ENCODE assay signal across 27 cellular contexts in the genomic region with DNA sequence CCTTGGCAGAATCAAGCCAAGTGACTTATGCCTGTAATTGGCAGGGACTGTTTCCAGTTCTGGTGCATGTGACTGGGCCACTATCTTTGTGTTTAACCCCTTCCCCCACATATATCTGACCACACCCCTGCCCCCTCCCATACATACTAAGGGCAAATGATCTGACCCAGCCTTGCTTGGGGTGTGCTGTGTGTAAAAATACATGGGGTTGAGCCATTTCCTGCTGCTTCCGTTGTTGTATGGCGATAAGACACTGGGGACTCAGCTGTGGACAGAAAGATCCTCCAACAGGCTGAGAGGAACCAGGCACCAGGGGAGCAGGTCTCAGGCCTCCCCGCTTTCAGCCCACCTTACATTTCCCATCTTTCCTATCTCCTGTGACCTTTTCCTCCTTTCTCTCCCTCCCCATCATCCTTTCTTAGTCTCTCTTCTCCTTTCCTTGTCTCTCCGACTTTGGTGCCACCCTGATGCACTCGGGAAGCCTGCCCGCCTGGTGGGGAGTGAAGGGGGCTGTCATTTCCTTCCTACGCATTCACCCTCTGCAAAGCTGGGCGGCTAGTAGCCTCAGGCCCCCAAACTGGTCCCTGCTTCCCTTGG. TPM values are rescaled to one million over a fixed set of nuclear protein-coding genes. Genes with fewer than 3 reads are reported as not detected.
DNase-seq lines count a peak whose midpoint lies in the region; ATAC-seq, FAIRE-seq and TF ChIP-seq lines count a peak whose summit lies in the region.
"Had no signal": no experiment of that assay in that cellular context is flagged by ENCODE, and none has a peak within 500 bp of the region (broad histone marks: within the 10 kb centered on the region; RNA-seq: fewer than 3 reads in every experiment).

No MANE protein-coding gene starts in this region.

- peak overlapping the region; percentile 59; the same call in 1 of the 2 replicates for H2AK5ac ChIP-seq in IMR-90 (ENCODE audit: low read depth, low read length)
- H2AK5ac ChIP-seq in H1 (ENCODE audit: low read depth, low read length): no peak overlapping the region

- H3K4me1 ChIP-seq in IMR-90 (ENCODE audit: control insufficient read depth, insufficient read depth, low read length): peaks cover 20% of the 10 kb centered on the region
- H3K4me1 ChIP-seq in H1 (replicated peaks in 1 of 4; ENCODE audit: control insufficient read depth in 3 of 4, insufficient read depth in 4 of 4, low read length in 3 of 4): peaks cover 0 to 7% (median 4%) of the 10 kb centered on the region in 4 experiments; a peak in 4 of 7 replicates
- H3K4me1 ChIP-seq in gastroesophageal sphincter: peaks cover 0 to 30% (median 2%) of the 10 kb centered on the region in 3 donors

- POLR2A ChIA-PET in IMR-90 (lab: Charles Lee; ENCODE audit: unreplicated experiment) (no interaction called here), RWPE1 (lab: Yijun Ruan, JAX; ENCODE audit: low non-redundant PET) (no interaction called here), H1 (lab: Charles Lee; ENCODE audit: partially characterized antibody) (interaction anchor here (1.5 kb wide), 1 partner anchor 11 kb away, joined by 3 read pairs; no protein-coding TSS in a partner anchor)

- no peak overlapping the region for H3K4me2 ChIP-seq in IMR-90 (ENCODE audit: low read depth, low read length)
- no peak overlapping the region for H3K4me2 ChIP-seq in H1 (ENCODE audit: insufficient read depth in 1 of 2, low read depth in 2 of 2, low read length in 2 of 2)
- H3K4me2 ChIP-seq: GM23338, PC-9 had no signal

- H4K20me1 ChIP-seq in IMR-90 (ENCODE audit: insufficient read depth, low read length) (no peaks in the 10 kb centered on the region), H1 (replicated peaks in 1 of 2; ENCODE audit: control insufficient read depth in 1 of 2, insufficient read depth in 2 of 2, low read length in 2 of 2) (peaks cover 0 to 2% of the 10 kb centered on the region in 2 experiments)

- DNase-seq in IMR-90: no peak
- no peak for DNase-seq in RWPE1 (ENCODE audit: low spot score)
- no peak for DNase-seq in H1 (ENCODE audit: low read depth in 1 of 2, low spot score in 2 of 2)
- DNase-seq in stimulated activated naive B cell treated with anti-CD40 and anti-IgM and Interleukin-4, amounts not matched to agents 10 μg/mL and 1 μg/mL and 100 μg/mL, for 72 hours: no peak
- DNase-seq in H54 (ENCODE audit: insufficient read length, low spot score): no peak
- DNase-seq in NCI-H146 treated with DMSO at 0.1 percent for 48 hours (lab: John Stamatoyannopoulos, UW; ENCODE audit: unreplicated experiment): no peak
- DNase-seq: activated CD4-positive, CD25-positive, alpha-beta regulatory T cell; activated CD8-positive, alpha-beta T cell treated with anti-CD3 and anti-CD28 coated beads for 36 hours; activated naive CD4-positive, alpha-beta T cell treated with anti-CD3 and anti-CD28 coated beads, Interleukin-2, amount 10 ng/mL, durations not matched to agents 7 days and 5 days; activated T-cell treated with anti-CD3 and anti-CD28 coated beads, Interleukin-2, amount 50 U/mL, for 1 hour; anterior cingulate cortex; CD8-positive, alpha-beta T cell; central memory CD4-positive, alpha-beta T cell; DMS53; esophagus squamous epithelium; kidney glomerular epithelial cell; mesendoderm; NCI-H1436; NCI-H524 treated with DMSO at 0.1 percent for 48 hours; PC-9; thyroid gland had no signal

- H3K9ac ChIP-seq in IMR-90 (ENCODE audit: low read depth, low read length): no peak overlapping the region
- no peak overlapping the region for H3K9ac ChIP-seq in H1 (replicated peaks in 1 of 4; ENCODE audit: extremely low read depth in 1 of 4, low read depth in 3 of 4, low read length in 3 of 4)

- H2BK12ac ChIP-seq in H1 (ENCODE audit: low read depth, low read length): no peak overlapping the region

- peaks cover 0 to 10% of the 10 kb centered on the region in 2 experiments; a peak in 1 of 4 replicates for H3K79me1 ChIP-seq in IMR-90 (ENCODE audit: low read depth in 1 of 2, low read length in 2 of 2)
- no peaks in the 10 kb centered on the region; the same call in 1 of the 2 replicates for H3K79me1 ChIP-seq in H1 (ENCODE audit: low read depth, low read length)

- H3K18ac ChIP-seq in IMR-90 (ENCODE audit: low read depth, low read length) (no peak overlapping the region), H1 (ENCODE audit: extremely low read depth, low read length) (no peak overlapping the region)

- H3K9me3 ChIP-seq in IMR-90 (ENCODE audit: control insufficient read depth, insufficient read depth, low read length) (no peaks in the 10 kb centered on the region), H1 (ENCODE audit: insufficient read depth in 2 of 2, low read depth in 1 of 2, low read length in 1 of 2) (no peaks in the 10 kb centered on the region), gastroesophageal sphincter (no peaks in the 10 kb centered on the region)
- H3K9me3 ChIP-seq: esophagus squamous epithelium, thyroid gland had no signal

- H4K8ac ChIP-seq in IMR-90 (ENCODE audit: low read depth in 2 of 2, low read length in 2 of 2) (no peak overlapping the region), H1 (ENCODE audit: extremely low read depth, insufficient read depth, low read length) (no peak overlapping the region)

- H3K27ac Mint-ChIP-seq in stimulated activated naive B cell treated with anti-CD40 and anti-IgM and Interleukin-4, amounts not matched to agents 10 μg/mL and 1 μg/mL and 100 μg/mL, for 72 hours: peak overlapping the region; percentile 10
- H3K27ac Mint-ChIP-seq: activated CD8-positive, alpha-beta T cell treated with anti-CD3 and anti-CD28 coated beads for 36 hours; CD8-positive, alpha-beta T cell; natural killer cell treated with Interleukin-12 subunit alpha and Interleukin-12 subunit beta and Interleukin-15 and Interleukin-18, amount 100 ng/mL, for 72 hours; progenitor cell of endocrine pancreas; stimulated activated memory B cell treated with anti-CD40 and anti-IgM and Interleukin-4, amounts not matched to agents 10 μg/mL and 1 μg/mL and 100 μg/mL, for 72 hours had no signal

- intact Hi-C loops in IMR-90 (cut with micrococcal nuclease): no loop called here

- FAIRE-seq in H1 (lab: Jason Lieb, UNC): no peak
- FAIRE-seq in H54 (lab: Jason Lieb, UNC): no peak
- FAIRE-seq: GM12892 had no signal

- H4K91ac ChIP-seq in IMR-90 (ENCODE audit: insufficient read depth, low read depth, low read length) (no peak overlapping the region), H1 (replicated peaks; ENCODE audit: insufficient read length, low read length) (no peak overlapping the region)

- peak overlapping the region; percentile 67 for H2AK9ac ChIP-seq in IMR-90 (replicated peaks; ENCODE audit: low read depth, low read length, poor library complexity)

- in situ Hi-C loops in IMR-90 (cut with MboI; ENCODE audit: low sequenced_read_pairs): loop anchor here (25.0 kb wide), 1 partner anchor 455 kb away; no protein-coding TSS in a partner anchor

- no peak overlapping the region for H3K27ac ChIP-seq in IMR-90 (ENCODE audit: insufficient read depth, low read length)
- peak overlapping the region; percentile 74 for H3K27ac ChIP-seq in RWPE1
- no peak overlapping the region for H3K27ac ChIP-seq in H1 (ENCODE audit: low read depth, low read length)
- no peak overlapping the region for H3K27ac ChIP-seq in gastroesophageal sphincter
- H3K27ac ChIP-seq: esophagus squamous epithelium, PC-9, thyroid gland had no signal

- no peak for TF ChIP-seq RAD21 in IMR-90 (IDR thresholded peaks at IDR 0.05; ENCODE audit: low read length)
- TF ChIP-seq RAD21 in H1 (IDR thresholded peaks at IDR 0.05 in 1 of 2, conservative IDR thresholded peaks at IDR 0.05 in 1 of 2; ENCODE audit: low read depth in 2 of 2, low read length in 2 of 2): no peak

- dilution Hi-C loops in IMR-90 (cut with HindIII; ENCODE audit: low sequenced_read_pairs, unreplicated experiment): no loop called here

- TF ChIP-seq CTCF in IMR-90 (conservative IDR thresholded peaks at IDR 0.05; ENCODE audit: low read depth, low read length) (no peak), RWPE1 (conservative IDR thresholded peaks at IDR 0.05; ENCODE audit: low read depth) (no peak), H1 (IDR thresholded peaks at IDR 0.05; ENCODE audit: control extremely low read depth in 1 of 3, insufficient read depth in 1 of 3, low read depth in 1 of 3, low read length in 3 of 3) (no peak), gastroesophageal sphincter (IDR thresholded peaks at IDR 0.05) (no peak)

- no peak overlapping the region for H3K4ac ChIP-seq in IMR-90 (ENCODE audit: low read depth, low read length)
- H3K4ac ChIP-seq in H1 (replicated peaks; ENCODE audit: insufficient read length, low read depth, low read length): no peak overlapping the region

- peaks cover 4 to 11% of the 10 kb centered on the region in 2 donors for H3K36me3 Mint-ChIP-seq in stimulated activated naive B cell treated with anti-CD40 and anti-IgM and Interleukin-4, amounts not matched to agents 10 μg/mL and 1 μg/mL and 100 μg/mL, for 72 hours
- H3K36me3 Mint-ChIP-seq: activated naive CD4-positive, alpha-beta T cell treated with anti-CD3 and anti-CD28 coated beads, Interleukin-2, amount 10 ng/mL, durations not matched to agents 7 days and 5 days; natural killer cell treated with Interleukin-12 subunit alpha and Interleukin-12 subunit beta and Interleukin-15 and Interleukin-18, amount 100 ng/mL, for 72 hours had no signal

- H3K4me1 Mint-ChIP-seq in stimulated activated naive B cell treated with anti-CD40 and anti-IgM and Interleukin-4, amounts not matched to agents 10 μg/mL and 1 μg/mL and 100 μg/mL, for 72 hours: peaks cover 11% of the 10 kb centered on the region in 2 donors
- H3K4me1 Mint-ChIP-seq: stimulated activated memory B cell treated with anti-CD40 and anti-IgM and Interleukin-4, amounts not matched to agents 10 μg/mL and 1 μg/mL and 100 μg/mL, for 72 hours had no signal

- ATAC-seq in IMR-90 (ENCODE audit: low read depth) (no peak), gastroesophageal sphincter (no peak)
- no peak for ATAC-seq in stimulated activated naive B cell treated with anti-CD40 and anti-IgM and Interleukin-4, amounts not matched to agents 10 μg/mL and 1 μg/mL and 100 μg/mL, for 72 hours (replicated peaks)
- ATAC-seq: activated CD8-positive, alpha-beta T cell treated with anti-CD3 and anti-CD28 coated beads for 36 hours; CD8-positive, alpha-beta T cell; GM23338; natural killer cell treated with Interleukin-12 subunit alpha and Interleukin-12 subunit beta and Interleukin-15 and Interleukin-18, amount 100 ng/mL, for 72 hours; stimulated activated memory B cell treated with anti-CD40 and anti-IgM and Interleukin-4, amounts not matched to agents 10 μg/mL and 1 μg/mL and 100 μg/mL, for 72 hours had no signal

- CTCF ChIA-PET in IMR-90 (lab: Yijun Ruan, JAX) (no interaction called here), RWPE1 (lab: Yijun Ruan, JAX) (interaction anchor here (0.6 to 1.7 kb wide), 2 partner anchors 13 to 53 kb away, joined by 3 to 5 read pairs; a partner anchor contains a TSS), H1 (lab: Charles Lee; ENCODE audit: partially characterized antibody) (interaction anchor here (0.7 to 42.6 kb wide), 3 partner anchors 24 to 126 kb away, joined by 3 to 2424 read pairs (median 1035); a partner anchor contains a TSS)

- H2BK20ac ChIP-seq in IMR-90 (ENCODE audit: low read depth, low read length) (no peak overlapping the region), H1 (ENCODE audit: low read length) (no peak overlapping the region)

- 100% methylated on average over 1 of the region's 8 CpGs; no CpG with 5 or more reads in 1 of the 2 experiments for WGBS in IMR-90 (ENCODE audit: extremely low coverage in 2 of 2, insufficient read length in 1 of 2), 2 experiments
- 91% methylated on average over 8 of the region's 8 CpGs; no CpG with 5 or more reads in 1 of the 2 experiments for WGBS in H1 (ENCODE audit: extremely low coverage in 1 of 2, insufficient coverage in 1 of 2, insufficient read length in 1 of 2, insufficient replicate concordance in 2 of 2, low coverage in 1 of 2, low lambda C conversion rate in 2 of 2, missing lambda C conversion rate in 1 of 2), 2 experiments
- 75 to 98% methylated on average over 3 to 5 of the region's 8 CpGs for WGBS in gastroesophageal sphincter (ENCODE audit: low coverage in 1 of 2), 2 donors

- H3K9me3 Mint-ChIP-seq in stimulated activated naive B cell treated with anti-CD40 and anti-IgM and Interleukin-4, amounts not matched to agents 10 μg/mL and 1 μg/mL and 100 μg/mL, for 72 hours: no peaks in the 10 kb centered on the region
- H3K9me3 Mint-ChIP-seq: activated CD8-positive, alpha-beta T cell treated with anti-CD3 and anti-CD28 coated beads for 36 hours; activated naive CD4-positive, alpha-beta T cell treated with anti-CD3 and anti-CD28 coated beads, Interleukin-2, amount 10 ng/mL, durations not matched to agents 7 days and 5 days; CD8-positive, alpha-beta T cell; GM23338; natural killer cell treated with Interleukin-12 subunit alpha and Interleukin-12 subunit beta and Interleukin-15 and Interleukin-18, amount 100 ng/mL, for 72 hours; stimulated activated memory B cell treated with anti-CD40 and anti-IgM and Interleukin-4, amounts not matched to agents 10 μg/mL and 1 μg/mL and 100 μg/mL, for 72 hours had no signal

- H3K56ac ChIP-seq in IMR-90 (ENCODE audit: extremely low read depth, insufficient read depth, low read length) (no peak overlapping the region), H1 (replicated peaks; ENCODE audit: insufficient read length, low read depth, low read length) (no peak overlapping the region)

- H3K14ac ChIP-seq in IMR-90 (replicated peaks; ENCODE audit: low read depth, low read length) (no peak overlapping the region; the same call in 1 of the 2 replicates), H1 (ENCODE audit: insufficient read length) (no peak overlapping the region)

- no peak overlapping the region for H3K4me3 Mint-ChIP-seq in stimulated activated naive B cell treated with anti-CD40 and anti-IgM and Interleukin-4, amounts not matched to agents 10 μg/mL and 1 μg/mL and 100 μg/mL, for 72 hours
- H3K4me3 Mint-ChIP-seq: activated CD8-positive, alpha-beta T cell treated with anti-CD3 and anti-CD28 coated beads for 36 hours; activated naive CD4-positive, alpha-beta T cell treated with anti-CD3 and anti-CD28 coated beads, Interleukin-2, amount 10 ng/mL, durations not matched to agents 7 days and 5 days; CD8-positive, alpha-beta T cell; GM23338; natural killer cell treated with Interleukin-12 subunit alpha and Interleukin-12 subunit beta and Interleukin-15 and Interleukin-18, amount 100 ng/mL, for 72 hours; stimulated activated memory B cell treated with anti-CD40 and anti-IgM and Interleukin-4, amounts not matched to agents 10 μg/mL and 1 μg/mL and 100 μg/mL, for 72 hours had no signal

- H3K36me3 ChIP-seq in IMR-90 (ENCODE audit: control insufficient read depth, insufficient read depth, low read length): peaks cover 2% of the 10 kb centered on the region; the same call in 1 of the 2 replicates
- H3K36me3 ChIP-seq in H1 (ENCODE audit: control insufficient read depth in 2 of 4, insufficient read depth in 4 of 4, low read length in 3 of 4): peaks cover 0 to 7% (median 0%) of the 10 kb centered on the region in 4 experiments; a peak in 1 of 8 replicates
- H3K36me3 ChIP-seq in gastroesophageal sphincter: peaks cover 0 to 19% of the 10 kb centered on the region in 2 donors
- H3K36me3 ChIP-seq: esophagus squamous epithelium, thyroid gland had no signal

- H3K9me1 ChIP-seq in IMR-90 (ENCODE audit: insufficient read depth, low read length): peaks cover 19% of the 10 kb centered on the region

- BruUV-seq in IMR-90 (replicated peaks; lab: Mats Ljungman, UMichigan): no TSS peak

- H2BK5ac ChIP-seq in IMR-90 (ENCODE audit: low read depth, low read length, poor library complexity, severe bottlenecking) (no peak overlapping the region), H1 (ENCODE audit: low read depth, low read length) (peak overlapping the region; percentile 35; the same call in 1 of the 2 replicates)

- peaks cover 5 to 17% of the 10 kb centered on the region in 2 donors for H3K27me3 Mint-ChIP-seq in stimulated activated naive B cell treated with anti-CD40 and anti-IgM and Interleukin-4, amounts not matched to agents 10 μg/mL and 1 μg/mL and 100 μg/mL, for 72 hours
- H3K27me3 Mint-ChIP-seq: activated CD8-positive, alpha-beta T cell treated with anti-CD3 and anti-CD28 coated beads for 36 hours; natural killer cell treated with Interleukin-12 subunit alpha and Interleukin-12 subunit beta and Interleukin-15 and Interleukin-18, amount 100 ng/mL, for 72 hours; progenitor cell of endocrine pancreas had no signal

- no peak overlapping the region for H2BK120ac ChIP-seq in IMR-90 (ENCODE audit: low read depth, low read length)
- no peak overlapping the region for H2BK120ac ChIP-seq in H1 (replicated peaks; ENCODE audit: low read depth, low read length)

- H3K27me3 ChIP-seq in IMR-90 (ENCODE audit: control insufficient read depth, insufficient read depth, low read length) (no peaks in the 10 kb centered on the region), H1 (replicated peaks in 1 of 4; ENCODE audit: control insufficient read depth in 3 of 4, extremely low read depth in 1 of 4, insufficient read depth in 3 of 4, low read length in 3 of 4) (no peaks in the 10 kb centered on the region), gastroesophageal sphincter (no peaks in the 10 kb centered on the region)
- H3K27me3 ChIP-seq: esophagus squamous epithelium, thyroid gland had no signal

- TF ChIP-seq EP300 in H1 (IDR thresholded peaks at IDR 0.05; ENCODE audit: borderline replicate concordance in 1 of 2, low read depth in 2 of 2, low read length in 2 of 2) (no peak), gastroesophageal sphincter (IDR thresholded peaks at IDR 0.05) (no peak)

- TF ChIP-seq POLR2A in IMR-90 (IDR thresholded peaks at IDR 0.05; ENCODE audit: low read depth, low read length) (no peak), H1 (IDR thresholded peaks at IDR 0.05; ENCODE audit: control extremely low read depth in 1 of 2, low read depth in 2 of 2, low read length in 2 of 2) (no peak), gastroesophageal sphincter (IDR thresholded peaks at IDR 0.05) (no peak), H54 (IDR thresholded peaks at IDR 0.05; ENCODE audit: low read depth, low read length) (no peak)

- H3K23me2 ChIP-seq in H1 (ENCODE audit: low read depth, low read length): no peaks in the 10 kb centered on the region

- no peak overlapping the region for H3K23ac ChIP-seq in IMR-90 (ENCODE audit: low read depth, low read length)
- H3K23ac ChIP-seq in H1 (ENCODE audit: insufficient read length): no peak overlapping the region

- H3K4me3 ChIP-seq in IMR-90 (ENCODE audit: insufficient read depth, low read depth, low read length) (no peak overlapping the region), H1 (ENCODE audit: extremely low read depth in 1 of 4, insufficient read depth in 2 of 4, low read depth in 3 of 4, low read length in 4 of 4) (no peak overlapping the region), gastroesophageal sphincter (no peak overlapping the region)
- H3K4me3 ChIP-seq: esophagus squamous epithelium, GM23338, PC-9, thyroid gland had no signal

- H3K79me2 ChIP-seq in H1 (ENCODE audit: control insufficient read depth in 1 of 2, insufficient read depth in 2 of 2, low read length in 2 of 2): no peaks in the 10 kb centered on the region

- H2AFZ ChIP-seq in IMR-90 (replicated peaks; ENCODE audit: low read length, poor library complexity): peak overlapping the region; percentile 37
- H2AFZ ChIP-seq in H1 (ENCODE audit: low read length): no peak overlapping the region
- H2AFZ ChIP-seq: GM23338, PC-9 had no signal

- H4K5ac ChIP-seq in IMR-90 (ENCODE audit: low read depth, low read length) (no peak overlapping the region), H1 (ENCODE audit: insufficient read length, low read depth, low read length) (no peak overlapping the region)

- H2BK15ac ChIP-seq in IMR-90 (ENCODE audit: low read depth, low read length) (no peak overlapping the region; the same call in 2 of the 3 replicates), H1 (ENCODE audit: low read length) (peak overlapping the region; percentile 92; the same call in 1 of the 2 replicates)

RNA-seq across cellular contexts. Expression of a gene that starts 39.7 kb away (rescaled TPM):
- total RNA-seq in IMR-90 (2012; rRNA removed): 2.0 and 2.2 TPM in 2 replicates
- 4.2 and 4.6 TPM in 2 replicates for polyA plus RNA-seq in IMR-90 (2012; rRNA removed)
- polyA plus RNA-seq in IMR-90 (2012; cell fraction: cytosol; rRNA removed): 4.5 and 5.0 TPM in 2 replicates
- 4.4 and 7.7 TPM in 2 replicates for polyA plus RNA-seq in IMR-90 (2012; cell fraction: nucleus; rRNA removed; ENCODE audit: low replicate concordance)
- total RNA-seq in H1 (2021; fragmentation: NEBNext Ultra II Directional; extraction: Animal tissue kit (Norgen Biotek cat#: 25700)): 6.7 and 7.2 TPM in 2 replicates
- 6.8 and 9.7 TPM in 2 replicates for polyA plus RNA-seq in H1 (2011; rRNA removed)
- 6.6 TPM for polyA plus RNA-seq in H1 (2011; cell fraction: cytosol; rRNA removed)
- polyA plus RNA-seq in H1 (2011; cell fraction: nucleus; rRNA removed): 9.2 TPM
- 5.5 to 7.3 TPM (median 6.5 TPM) in 4 replicates for polyA plus RNA-seq in H1 (2012, experiment 1 of 2)
- polyA plus RNA-seq in H1 (2012, experiment 2 of 2): 5.1 TPM
- 4.1 TPM for polyA plus RNA-seq in H1 (2013, experiment 1 of 2)
- 3.9 TPM for polyA plus RNA-seq in H1 (2013, experiment 2 of 2)
- polyA minus RNA-seq in H1 (2011; rRNA and poly(A)+ RNA removed): 7.0 and 7.5 TPM in 2 replicates
- polyA minus RNA-seq in H1 (2011; cell fraction: cytosol; rRNA and poly(A)+ RNA removed): 8.9 TPM
- polyA minus RNA-seq in H1 (2011; cell fraction: nucleus; rRNA and poly(A)+ RNA removed): 6.3 TPM
- 1 to 10 TPM; 3.1 to 8.9 (median 5.5) TPM for total RNA-seq in gastroesophageal sphincter

RNA-seq across cellular contexts. Expression of a gene that starts 54.1 kb away (rescaled TPM):
- total RNA-seq in IMR-90 (2012; rRNA removed) (7.2 and 8.1 TPM in 2 replicates), gastroesophageal sphincter (1 to 10 TPM in 1 of 4 donors, under 1 TPM in 3; 0.67 to 1.1 (median 0.83) TPM)
- polyA plus RNA-seq in IMR-90 (2012; rRNA removed) (17.6 and 18.7 TPM in 2 replicates), H1 (2011; rRNA removed) (9.4 and 14.5 TPM in 2 replicates)
- 12.3 and 18.8 TPM in 2 replicates for polyA plus RNA-seq in IMR-90 (2012; cell fraction: cytosol; rRNA removed)
- 22.8 and 32.1 TPM in 2 replicates for polyA plus RNA-seq in IMR-90 (2012; cell fraction: nucleus; rRNA removed; ENCODE audit: low replicate concordance)
- 12.7 and 12.9 TPM in 2 replicates for total RNA-seq in H1 (2021; fragmentation: NEBNext Ultra II Directional; extraction: Animal tissue kit (Norgen Biotek cat#: 25700))
- 8.0 TPM for polyA plus RNA-seq in H1 (2011; cell fraction: cytosol; rRNA removed)
- 13.3 TPM for polyA plus RNA-seq in H1 (2011; cell fraction: nucleus; rRNA removed)
- 13.2 to 13.7 TPM (median 13.5 TPM) in 4 replicates for polyA plus RNA-seq in H1 (2012, experiment 1 of 2)
- 12.2 TPM for polyA plus RNA-seq in H1 (2012, experiment 2 of 2)
- 5.4 TPM for polyA plus RNA-seq in H1 (2013, experiment 1 of 2)
- polyA plus RNA-seq in H1 (2013, experiment 2 of 2): 5.1 TPM
- 12.4 and 13.8 TPM in 2 replicates for polyA minus RNA-seq in H1 (2011; rRNA and poly(A)+ RNA removed)
- polyA minus RNA-seq in H1 (2011; cell fraction: cytosol; rRNA and poly(A)+ RNA removed): 15.0 TPM
- polyA minus RNA-seq in H1 (2011; cell fraction: nucleus; rRNA and poly(A)+ RNA removed): 13.2 TPM

RNA-seq across cellular contexts. Expression of a gene that starts 55.9 kb away (rescaled TPM):
- total RNA-seq in IMR-90 (2012; rRNA removed): 18.3 and 19.2 TPM in 2 replicates
- polyA plus RNA-seq in IMR-90 (2012; rRNA removed): 7.2 and 8.0 TPM in 2 replicates
- polyA plus RNA-seq in IMR-90 (2012; cell fraction: cytosol; rRNA removed): 2.9 and 3.2 TPM in 2 replicates
- 1.8 and 5.1 TPM in 2 replicates for polyA plus RNA-seq in IMR-90 (2012; cell fraction: nucleus; rRNA removed; ENCODE audit: low replicate concordance)
- total RNA-seq in H1 (2021; fragmentation: NEBNext Ultra II Directional; extraction: Animal tissue kit (Norgen Biotek cat#: 25700)): 7.9 and 8.5 TPM in 2 replicates
- polyA plus RNA-seq in H1 (2011; rRNA removed): 2.4 and 2.7 TPM in 2 replicates
- 4.0 TPM for polyA plus RNA-seq in H1 (2011; cell fraction: cytosol; rRNA removed)
- 2.9 TPM for polyA plus RNA-seq in H1 (2011; cell fraction: nucleus; rRNA removed)
- 4.9 to 6.2 TPM (median 6.1 TPM) in 4 replicates for polyA plus RNA-seq in H1 (2012, experiment 1 of 2)
- 0.60 TPM for polyA plus RNA-seq in H1 (2012, experiment 2 of 2)
- 3.9 TPM for polyA plus RNA-seq in H1 (2013, experiment 1 of 2)
- polyA plus RNA-seq in H1 (2013, experiment 2 of 2): 3.8 TPM
- polyA minus RNA-seq in H1 (2011; rRNA and poly(A)+ RNA removed): 11.9 and 16.2 TPM in 2 replicates
- polyA minus RNA-seq in H1 (2011; cell fraction: cytosol; rRNA and poly(A)+ RNA removed): 5.3 TPM
- polyA minus RNA-seq in H1 (2011; cell fraction: nucleus; rRNA and poly(A)+ RNA removed): 8.0 TPM
- 10 to 100 TPM; 15.1 to 18.7 (median 16.2) TPM for total RNA-seq in gastroesophageal sphincter
